ENCODE assay signal across 8 cellular contexts in genomic region chr12:120530315-120530697, GRCh38. TPM values are rescaled to one million over a fixed set of nuclear protein-coding genes. Genes with fewer than 3 reads are reported as not detected.
DNase-seq lines count a peak whose midpoint lies in the region; ATAC-seq, FAIRE-seq and TF ChIP-seq lines count a peak whose summit lies in the region.
"Not testable (repeated sequence)": the region's sequence is repeated elsewhere in the genome, so short reads cannot be mapped to it uniquely, and the experiment has no call there.

No MANE protein-coding gene starts in this region.

- H3K79me1 ChIP-seq in mesenchymal stem cell (replicated peaks; ENCODE audit: low read length, poor library complexity, severe bottlenecking): not testable (repeated sequence)

- WGBS in GM12878 (ENCODE audit: insufficient coverage, insufficient replicate concordance, low lambda C conversion rate, missing lambda C conversion rate): 44% methylated on average over 5 of the region's 5 CpGs
- 40 to 47% methylated on average over 5 of the region's 5 CpGs for WGBS in esophagus, 2 donors
- WGBS in mesenchymal stem cell: 84% methylated on average over 5 of the region's 5 CpGs

- not testable (repeated sequence) for TF ChIP-seq EP300 in GM12878 (IDR thresholded peaks at IDR 0.05; ENCODE audit: borderline replicate concordance in 1 of 2, control insufficient read depth in 1 of 2, low read depth in 2 of 2, low read length in 2 of 2)

- H3K27ac ChIP-seq in CD4-positive, alpha-beta memory T cell (ENCODE audit: low read depth, low read length); OCI-LY1 (ENCODE audit: low read depth, low read length, poor library complexity, severe bottlenecking); GM12878 (ENCODE audit: control insufficient read depth, insufficient read depth); mesenchymal stem cell (ENCODE audit: low read length, poor library complexity, severe bottlenecking): not testable (repeated sequence)
- peak overlapping the region; percentile 66 to 83 for H3K27ac ChIP-seq in esophagus (ENCODE audit: low read depth in 2 of 2, low read length in 1 of 2)
- peak overlapping the region; percentile 87 for H3K27ac ChIP-seq in rectal smooth muscle tissue (ENCODE audit: low read depth, low read length)
- H3K27ac ChIP-seq in tibial artery: peak overlapping the region; percentile 89 to 95

- H3K18ac ChIP-seq in mesenchymal stem cell (ENCODE audit: low read depth in 1 of 2, low read length in 2 of 2): not testable (repeated sequence)

- H3K79me2 ChIP-seq in OCI-LY1 (ENCODE audit: insufficient read depth, low read length): not testable (repeated sequence)
- H3K79me2 ChIP-seq in GM12878 (ENCODE audit: control insufficient read depth, insufficient read depth, low read length): peaks cover 20% of the 10 kb centered on the region

- H3K36me3 Mint-ChIP-seq in CD4-positive, alpha-beta memory T cell: peaks cover 4 to 21% of the 10 kb centered on the region in 2 donors
- peaks cover 12% of the 10 kb centered on the region for H3K36me3 Mint-ChIP-seq in activated CD4-positive, alpha-beta T cell treated with anti-CD3 and anti-CD28 coated beads, Interleukin-2, amount 10 ng/mL, durations not matched to agents 7 days and 5 days (ENCODE audit: low read depth)

- peak overlapping the region in 4 of 7 donors; percentile 96 to 100 (median 100) for H3K27ac Mint-ChIP-seq in CD4-positive, alpha-beta memory T cell
- H3K27ac Mint-ChIP-seq in activated CD4-positive, alpha-beta T cell treated with anti-CD3 and anti-CD28 coated beads, Interleukin-2, amount 10 ng/mL, durations not matched to agents 7 days and 5 days: peak overlapping the region; percentile 9

- intact Hi-C loops in CD4-positive, alpha-beta memory T cell (cut with micrococcal nuclease); GM12878 (cut with micrococcal nuclease; ENCODE audit: unreplicated experiment); tibial artery (cut with DNase I; ENCODE audit: low total_unique reads): not testable (repeated sequence)

- CTCF ChIA-PET in CD4-positive, alpha-beta memory T cell (lab: Charles Lee; ENCODE audit: partially characterized antibody): not testable (repeated sequence)
- CTCF ChIA-PET in activated CD4-positive, alpha-beta T cell treated with anti-CD3 and anti-CD28 coated beads, Interleukin-2, amount 10 ng/mL, durations not matched to agents 7 days and 5 days (lab: Charles Lee): interaction anchor here (0.7 to 1.8 kb wide), 2 partner anchors 38 to 125 kb away, joined by 5 read pairs; no protein-coding TSS in a partner anchor
- CTCF ChIA-PET in GM12878 (lab: Yijun Ruan, JAX): interaction anchor here (0.6 to 1.9 kb wide), 3 partner anchors 33 to 119 kb away, joined by 3 to 5 read pairs (median 5); partner anchors contain the start of gene POP5

- not testable (repeated sequence) for BruUV-seq in GM12878 (replicated peaks; lab: Mats Ljungman, UMichigan)

- not testable (repeated sequence) for TF ChIP-seq POLR2A in GM12878 (IDR thresholded peaks at IDR 0.05; ENCODE audit: low read depth, low read length)

- H3K4me2 ChIP-seq in OCI-LY1 (ENCODE audit: low read length) (peak overlapping the region; percentile 100), GM12878 (ENCODE audit: control insufficient read depth, insufficient read depth) (peak overlapping the region; percentile 87)
- H3K4me2 ChIP-seq in mesenchymal stem cell (ENCODE audit: low read length, poor library complexity, severe bottlenecking): not testable (repeated sequence)

- peak overlapping the region in 1 of 2 donors; percentile 82 for H3K4me3 ChIP-seq in CD4-positive, alpha-beta memory T cell (ENCODE audit: low read length in 2 of 2)
- H3K4me3 ChIP-seq in OCI-LY1 (ENCODE audit: low read depth, low read length, poor library complexity, severe bottlenecking) (peak overlapping the region; percentile 93), GM12878 (peak overlapping the region; percentile 75; the same call in 1 of the 2 replicates), esophagus (ENCODE audit: low read depth in 1 of 2, low read length in 2 of 2) (peak overlapping the region; percentile 11 to 78), mesenchymal stem cell (ENCODE audit: insufficient read depth in 1 of 2, low read depth in 1 of 2, low read length in 2 of 2) (peak overlapping the region in 1 of 2 experiments; percentile 90), rectal smooth muscle tissue (ENCODE audit: low read length) (peak overlapping the region; percentile 69), tibial artery (peak overlapping the region; percentile 75 to 84)

- H3K4me1 Mint-ChIP-seq in CD4-positive, alpha-beta memory T cell: peaks cover 24 to 45% (median 26%) of the 10 kb centered on the region in 4 donors
- peaks cover 38% of the 10 kb centered on the region for H3K4me1 Mint-ChIP-seq in activated CD4-positive, alpha-beta T cell treated with anti-CD3 and anti-CD28 coated beads, Interleukin-2, amount 10 ng/mL, durations not matched to agents 7 days and 5 days

- ATAC-seq in GM12878: not testable (repeated sequence)

- not testable (repeated sequence) for H4K8ac ChIP-seq in mesenchymal stem cell (ENCODE audit: low read length)

- not testable (repeated sequence) for H2BK12ac ChIP-seq in mesenchymal stem cell (ENCODE audit: low read length in 2 of 2)

- not testable (repeated sequence) for H3K9me2 ChIP-seq in OCI-LY1 (ENCODE audit: low read depth, low read length)

- H3K14ac ChIP-seq in mesenchymal stem cell (ENCODE audit: low read length in 2 of 2): not testable (repeated sequence)

- H2AFZ ChIP-seq in OCI-LY1 (ENCODE audit: low read length) (peak overlapping the region; percentile 99), GM12878 (ENCODE audit: control insufficient read depth, low read depth, low read length) (peak overlapping the region; percentile 89)
- H2AFZ ChIP-seq in mesenchymal stem cell (ENCODE audit: low read depth, low read length): not testable (repeated sequence)

- not testable (repeated sequence) for H3K4ac ChIP-seq in mesenchymal stem cell (ENCODE audit: low read depth in 1 of 2, low read length in 2 of 2)

- TF ChIP-seq RAD21 in GM12878 (IDR thresholded peaks at IDR 0.05; ENCODE audit: insufficient read depth, low read depth, low read length): not testable (repeated sequence)

- H3K36me3 ChIP-seq in CD4-positive, alpha-beta memory T cell (ENCODE audit: insufficient read depth, low read length); OCI-LY1 (ENCODE audit: insufficient read depth, low read length); GM12878 (ENCODE audit: control insufficient read depth in 2 of 2, insufficient read depth in 2 of 2, low read length in 1 of 2); esophagus (ENCODE audit: control insufficient read depth in 2 of 2, insufficient read depth in 2 of 2, low read length in 1 of 2); mesenchymal stem cell (ENCODE audit: control insufficient read depth in 1 of 2, insufficient read depth in 2 of 2, low read depth in 1 of 2, low read length in 2 of 2); rectal smooth muscle tissue (ENCODE audit: control insufficient read depth, insufficient read depth, low read length); tibial artery: not testable (repeated sequence)

- not testable (repeated sequence) for H3K9me3 Mint-ChIP-seq in CD4-positive, alpha-beta memory T cell; activated CD4-positive, alpha-beta T cell treated with anti-CD3 and anti-CD28 coated beads, Interleukin-2, amount 10 ng/mL, durations not matched to agents 7 days and 5 days

- H2BK5ac ChIP-seq in mesenchymal stem cell (ENCODE audit: low read depth, low read length, poor library complexity, severe bottlenecking): not testable (repeated sequence)

- H3K4me1 ChIP-seq in CD4-positive, alpha-beta memory T cell (ENCODE audit: insufficient read depth, low read length): peaks cover 25% of the 10 kb centered on the region
- H3K4me1 ChIP-seq in OCI-LY1 (ENCODE audit: insufficient read depth, low read length, severe bottlenecking) (peaks cover 29% of the 10 kb centered on the region), tibial artery (peaks cover 0 to 20% (median 10%) of the 10 kb centered on the region in 4 donors)
- H3K4me1 ChIP-seq in GM12878 (ENCODE audit: control insufficient read depth, insufficient read depth, low read length); esophagus (ENCODE audit: control insufficient read depth in 2 of 2, insufficient read depth in 2 of 2, low read length in 1 of 2); mesenchymal stem cell (ENCODE audit: control insufficient read depth, insufficient read depth, low read depth, low read length); rectal smooth muscle tissue (ENCODE audit: control insufficient read depth, insufficient read depth, low read length): not testable (repeated sequence)

- H2AK5ac ChIP-seq in mesenchymal stem cell (ENCODE audit: low read length, severe bottlenecking): not testable (repeated sequence)

- not testable (repeated sequence) for H3K23ac ChIP-seq in mesenchymal stem cell (ENCODE audit: low read length in 2 of 2)

- H3K4me3 Mint-ChIP-seq in CD4-positive, alpha-beta memory T cell: peak overlapping the region; percentile 98 to 100 (median 100)
- H3K4me3 Mint-ChIP-seq in activated CD4-positive, alpha-beta T cell treated with anti-CD3 and anti-CD28 coated beads, Interleukin-2, amount 10 ng/mL, durations not matched to agents 7 days and 5 days: peak overlapping the region; percentile 100

- not testable (repeated sequence) for H3K9me3 ChIP-seq in CD4-positive, alpha-beta memory T cell (ENCODE audit: control insufficient read depth in 1 of 2, low read length in 2 of 2); OCI-LY1 (ENCODE audit: low read length); GM12878 (replicated peaks; ENCODE audit: control insufficient read depth, insufficient read depth, low read length); esophagus (ENCODE audit: control insufficient read depth in 2 of 2, insufficient read depth in 1 of 2, low read depth in 1 of 2, low read length in 1 of 2); mesenchymal stem cell (ENCODE audit: control insufficient read depth, low read length); tibial artery

- 0 out of 2 replicates have a peak, but pooled peaks cover 10% of the 10 kb centered on the region for H3F3A ChIP-seq in OCI-LY1 (ENCODE audit: insufficient read depth, low read length)

- H4K20me1 ChIP-seq in OCI-LY1 (ENCODE audit: insufficient read depth, low read length); GM12878 (ENCODE audit: control insufficient read depth, insufficient read depth): not testable (repeated sequence)

- not testable (repeated sequence) for TF ChIP-seq CTCF in OCI-LY1 (IDR thresholded peaks at IDR 0.05; ENCODE audit: low read length); GM12878 (IDR thresholded peaks at IDR 0.05 in 2 of 3, conservative IDR thresholded peaks at IDR 0.05 in 1 of 3; ENCODE audit: control insufficient read depth in 2 of 3, extremely low read depth in 1 of 3, insufficient read depth in 1 of 3, low read depth in 3 of 3, low read length in 3 of 3); tibial artery (IDR thresholded peaks at IDR 0.05)

- in situ Hi-C loops in GM12878 (cut with MboI): not testable (repeated sequence)

- not testable (repeated sequence) for H2BK120ac ChIP-seq in mesenchymal stem cell (ENCODE audit: low read depth, low read length)

- not testable (repeated sequence) for DNase-seq in CD4-positive, alpha-beta memory T cell; activated CD4-positive, alpha-beta T cell treated with anti-CD3 and anti-CD28 coated beads, Interleukin-2, amount 10 ng/mL, durations not matched to agents 7 days and 5 days; GM12878 (ENCODE audit: low read depth, low spot score); mesenchymal stem cell; tibial artery

- SMC1A ChIA-PET in GM12878 (lab: Charles Lee; ENCODE audit: uncharacterized antibody, unreplicated experiment): interaction anchor here (1.0 to 1.6 kb wide), 2 partner anchors 8 to 35 kb away, joined by 4 to 6 read pairs; partner anchors contain the start of gene DYNLL1

- not testable (repeated sequence) for H2BK15ac ChIP-seq in mesenchymal stem cell (ENCODE audit: low read depth, poor library complexity, severe bottlenecking)

- not testable (repeated sequence) for H3K27me3 ChIP-seq in CD4-positive, alpha-beta memory T cell (ENCODE audit: insufficient read depth, low read length); OCI-LY1 (ENCODE audit: insufficient read depth, low read length); GM12878 (replicated peaks in 1 of 2; ENCODE audit: control insufficient read depth in 2 of 2, insufficient read depth in 2 of 2, low read length in 1 of 2); esophagus (ENCODE audit: control insufficient read depth in 1 of 2, insufficient read depth in 2 of 2, low read length in 2 of 2); mesenchymal stem cell (ENCODE audit: control insufficient read depth in 1 of 2, insufficient read depth in 1 of 2, low read length in 2 of 2); rectal smooth muscle tissue (ENCODE audit: control insufficient read depth, insufficient read depth, low read length); tibial artery

- RAD21 ChIA-PET in GM12878 (lab: Charles Lee; ENCODE audit: unreplicated experiment): not testable (repeated sequence)

- not testable (repeated sequence) for H3K27me3 Mint-ChIP-seq in CD4-positive, alpha-beta memory T cell; activated CD4-positive, alpha-beta T cell treated with anti-CD3 and anti-CD28 coated beads, Interleukin-2, amount 10 ng/mL, durations not matched to agents 7 days and 5 days

- H4K91ac ChIP-seq in mesenchymal stem cell (ENCODE audit: low read length): not testable (repeated sequence)

- not testable (repeated sequence) for H3K9ac ChIP-seq in OCI-LY1 (ENCODE audit: low read length); GM12878 (ENCODE audit: control insufficient read depth, insufficient read depth, low read length); rectal smooth muscle tissue (ENCODE audit: low read length)
- peak overlapping the region; percentile 97 for H3K9ac ChIP-seq in mesenchymal stem cell (ENCODE audit: low read length)

- FAIRE-seq in GM12878 (lab: Jason Lieb, UNC): not testable (repeated sequence)

- POLR2A ChIA-PET in CD4-positive, alpha-beta memory T cell (lab: Charles Lee; ENCODE audit: partially characterized antibody): interaction anchor here (1.7 kb wide), 2 partner anchors 34 to 61 kb away, joined by 11 to 24 read pairs; partner anchors contain the start of genes DYNLL1 and SRSF9
- POLR2A ChIA-PET in activated CD4-positive, alpha-beta T cell treated with anti-CD3 and anti-CD28 coated beads, Interleukin-2, amount 10 ng/mL, durations not matched to agents 7 days and 5 days (lab: Charles Lee); GM12878 (lab: Charles Lee): not testable (repeated sequence)

RNA-seq across cellular contexts. Expression of gene COQ5, which starts 1.3 kb away (rescaled TPM):
- 10 to 100 TPM; 19.7 to 21.6 TPM for total RNA-seq in CD4-positive, alpha-beta memory T cell
- polyA plus RNA-seq in CD4-positive, alpha-beta memory T cell: 10 to 100 TPM; 35.2 to 55.1 TPM
- 10 to 100 TPM; 25.5 to 27.9 TPM for total RNA-seq in activated CD4-positive, alpha-beta T cell treated with anti-CD3 and anti-CD28 coated beads, Interleukin-2, amount 10 ng/mL, durations not matched to agents 7 days and 5 days
- total RNA-seq in GM12878 (2013; cell fraction: nucleolus; rRNA removed): 7.3 and 7.8 TPM in 2 replicates
- total RNA-seq in GM12878 (2014; rRNA removed): 43.2 and 47.8 TPM in 2 replicates
- total RNA-seq in GM12878 (2014; rRNA removed; fragmentation: Illumina TruSeq; extraction: Trizol): 35.6 and 38.6 TPM in 2 replicates
- total RNA-seq in GM12878 (2021): 30.0 and 32.1 TPM in 2 replicates
- polyA plus RNA-seq in GM12878 (2011; ENCODE audit: low read depth): 27.7 TPM
- polyA plus RNA-seq in GM12878 (2011; rRNA removed): 50.2 and 66.1 TPM in 2 replicates
- polyA plus RNA-seq in GM12878 (2011; cell fraction: cytosol; rRNA removed): 21.2 and 24.5 TPM in 2 replicates
- 14.0 and 14.8 TPM in 2 replicates for polyA plus RNA-seq in GM12878 (2011; cell fraction: nucleus; rRNA removed)
- polyA plus RNA-seq in GM12878 (2012): 32.5 and 37.3 TPM in 2 replicates
- polyA plus RNA-seq in GM12878 (2014; fragmentation: Illumina TruSeq; extraction: Trizol): 38.0 and 38.1 TPM in 2 replicates
- 10 to 100 TPM; 24.8 to 32.8 TPM for polyA plus RNA-seq in GM12878 (2014; fragmentation: Nextera tagmentation; extraction: Ambion mirVana)
- 30.4 and 37.6 TPM in 2 replicates for polyA plus RNA-seq in GM12878 (2014; rRNA removed)
- 10 to 100 TPM; 66.1 to 69.3 TPM for polyA plus RNA-seq in GM12878 (2016; fragmentation: Nextera tagmentation; extraction: Ambion mirVana)
- 17.8 and 19.7 TPM in 2 replicates for polyA minus RNA-seq in GM12878 (2011; rRNA and poly(A)+ RNA removed)
- polyA minus RNA-seq in GM12878 (2011; cell fraction: cytosol; rRNA and poly(A)+ RNA removed): 8.3 and 12.7 TPM in 2 replicates
- polyA minus RNA-seq in GM12878 (2011; cell fraction: nucleus; rRNA and poly(A)+ RNA removed): 3.7 and 6.5 TPM in 2 replicates
- polyA plus RNA-seq in esophagus: 10 to 100 TPM; 18.6 to 19.5 TPM
- 22.0 TPM for polyA plus RNA-seq in mesenchymal stem cell (2013, experiment 1 of 2)
- polyA plus RNA-seq in mesenchymal stem cell (2013, experiment 2 of 2): 21.3 TPM

RNA-seq across cellular contexts. Expression of gene RNF10, which starts 3.9 kb away (rescaled TPM):
- 100 to 1,000 TPM; 244 to 249 TPM for total RNA-seq in CD4-positive, alpha-beta memory T cell
- 100 to 1,000 TPM; 101 to 146 TPM for polyA plus RNA-seq in CD4-positive, alpha-beta memory T cell
- 100 to 1,000 TPM; 191 to 219 TPM for total RNA-seq in activated CD4-positive, alpha-beta T cell treated with anti-CD3 and anti-CD28 coated beads, Interleukin-2, amount 10 ng/mL, durations not matched to agents 7 days and 5 days
- total RNA-seq in GM12878 (2013; cell fraction: nucleolus; rRNA removed): 154 and 205 TPM in 2 replicates
- total RNA-seq in GM12878 (2014; rRNA removed) (39.6 and 48.2 TPM in 2 replicates), GM12878 (2014; rRNA removed; fragmentation: Illumina TruSeq; extraction: Trizol) (43.9 and 52.5 TPM in 2 replicates), GM12878 (2021) (118 and 127 TPM in 2 replicates)
- 117 TPM for polyA plus RNA-seq in GM12878 (2011; ENCODE audit: low read depth)
- polyA plus RNA-seq in GM12878 (2011; rRNA removed) (64.4 and 70.8 TPM in 2 replicates), GM12878 (2014; fragmentation: Illumina TruSeq; extraction: Trizol) (91.2 and 98.5 TPM in 2 replicates), GM12878 (2014; fragmentation: Nextera tagmentation; extraction: Ambion mirVana) (10 to 100 TPM; 55.3 to 58.3 TPM), GM12878 (2014; rRNA removed) (56.5 and 57.1 TPM in 2 replicates), GM12878 (2016; fragmentation: Nextera tagmentation; extraction: Ambion mirVana) (100 to 1,000 TPM; 109 to 116 TPM), esophagus (100 to 1,000 TPM; 110 to 288 TPM)
- 58.1 and 78.0 TPM in 2 replicates for polyA plus RNA-seq in GM12878 (2011; cell fraction: cytosol; rRNA removed)
- polyA plus RNA-seq in GM12878 (2011; cell fraction: nucleus; rRNA removed): 78.8 and 95.4 TPM in 2 replicates
- polyA plus RNA-seq in GM12878 (2012): 94.3 and 111 TPM in 2 replicates
- polyA minus RNA-seq in GM12878 (2011; rRNA and poly(A)+ RNA removed): 170 and 195 TPM in 2 replicates
- polyA minus RNA-seq in GM12878 (2011; cell fraction: cytosol; rRNA and poly(A)+ RNA removed): 47.6 and 72.4 TPM in 2 replicates
- polyA minus RNA-seq in GM12878 (2011; cell fraction: nucleus; rRNA and poly(A)+ RNA removed): 36.5 and 53.0 TPM in 2 replicates
- 124 TPM for polyA plus RNA-seq in mesenchymal stem cell (2013, experiment 1 of 2)
- 131 TPM for polyA plus RNA-seq in mesenchymal stem cell (2013, experiment 2 of 2)

RNA-seq across cellular contexts. Expression of gene DYNLL1, which starts 34.4 kb away (rescaled TPM):
- 100 to 1,000 TPM in 1 of 2 experiments, 10 to 100 TPM in 1; 97.5 to 108 TPM for total RNA-seq in CD4-positive, alpha-beta memory T cell
- polyA plus RNA-seq in CD4-positive, alpha-beta memory T cell: 100 to 1,000 TPM; 348 to 351 TPM
- total RNA-seq in activated CD4-positive, alpha-beta T cell treated with anti-CD3 and anti-CD28 coated beads, Interleukin-2, amount 10 ng/mL, durations not matched to agents 7 days and 5 days: 100 to 1,000 TPM; 257 to 297 TPM
- 40.6 and 44.1 TPM in 2 replicates for total RNA-seq in GM12878 (2013; cell fraction: nucleolus; rRNA removed)
- total RNA-seq in GM12878 (2014; rRNA removed) (217 and 280 TPM in 2 replicates), GM12878 (2014; rRNA removed; fragmentation: Illumina TruSeq; extraction: Trizol) (341 and 355 TPM in 2 replicates), GM12878 (2021) (239 and 249 TPM in 2 replicates)
- 278 TPM for polyA plus RNA-seq in GM12878 (2011; ENCODE audit: low read depth)
- polyA plus RNA-seq in GM12878 (2011; rRNA removed) (366 and 389 TPM in 2 replicates), GM12878 (2014; fragmentation: Illumina TruSeq; extraction: Trizol) (351 and 393 TPM in 2 replicates), GM12878 (2014; fragmentation: Nextera tagmentation; extraction: Ambion mirVana) (100 to 1,000 TPM; 744 to 796 TPM), GM12878 (2014; rRNA removed) (342 and 435 TPM in 2 replicates), GM12878 (2016; fragmentation: Nextera tagmentation; extraction: Ambion mirVana) (100 to 1,000 TPM; 586 to 593 TPM), esophagus (1,000 to 10,000 TPM; 1,023 to 1,071 TPM)
- 326 and 330 TPM in 2 replicates for polyA plus RNA-seq in GM12878 (2011; cell fraction: cytosol; rRNA removed)
- 212 and 217 TPM in 2 replicates for polyA plus RNA-seq in GM12878 (2011; cell fraction: nucleus; rRNA removed)
- polyA plus RNA-seq in GM12878 (2012): 234 and 299 TPM in 2 replicates
- 73.6 and 113 TPM in 2 replicates for polyA minus RNA-seq in GM12878 (2011; rRNA and poly(A)+ RNA removed)
- 63.4 and 68.0 TPM in 2 replicates for polyA minus RNA-seq in GM12878 (2011; cell fraction: cytosol; rRNA and poly(A)+ RNA removed)
- 38.3 and 49.9 TPM in 2 replicates for polyA minus RNA-seq in GM12878 (2011; cell fraction: nucleus; rRNA and poly(A)+ RNA removed)
- polyA plus RNA-seq in mesenchymal stem cell (2013, experiment 1 of 2): 419 TPM
- polyA plus RNA-seq in mesenchymal stem cell (2013, experiment 2 of 2): 417 TPM

RNA-seq across cellular contexts. Expression of gene POP5, which starts 50.9 kb away (rescaled TPM):
- total RNA-seq in CD4-positive, alpha-beta memory T cell: 10 to 100 TPM; 70.4 to 70.7 TPM
- 10 to 100 TPM; 89.4 to 91.6 TPM for polyA plus RNA-seq in CD4-positive, alpha-beta memory T cell
- total RNA-seq in activated CD4-positive, alpha-beta T cell treated with anti-CD3 and anti-CD28 coated beads, Interleukin-2, amount 10 ng/mL, durations not matched to agents 7 days and 5 days: 10 to 100 TPM; 60.8 to 64.7 TPM
- total RNA-seq in GM12878 (2013; cell fraction: nucleolus; rRNA removed): 52.1 and 61.3 TPM in 2 replicates
- total RNA-seq in GM12878 (2014; rRNA removed): 64.6 and 73.9 TPM in 2 replicates
- 50.3 and 51.0 TPM in 2 replicates for total RNA-seq in GM12878 (2014; rRNA removed; fragmentation: Illumina TruSeq; extraction: Trizol)
- 52.8 and 59.2 TPM in 2 replicates for total RNA-seq in GM12878 (2021)
- 49.5 TPM for polyA plus RNA-seq in GM12878 (2011; ENCODE audit: low read depth)
- polyA plus RNA-seq in GM12878 (2011; rRNA removed): 75.2 and 85.6 TPM in 2 replicates
- 96.7 and 104 TPM in 2 replicates for polyA plus RNA-seq in GM12878 (2011; cell fraction: cytosol; rRNA removed)
- polyA plus RNA-seq in GM12878 (2011; cell fraction: nucleus; rRNA removed): 62.5 and 70.9 TPM in 2 replicates
- 44.6 and 45.2 TPM in 2 replicates for polyA plus RNA-seq in GM12878 (2012)
- 39.7 and 50.9 TPM in 2 replicates for polyA plus RNA-seq in GM12878 (2014; fragmentation: Illumina TruSeq; extraction: Trizol)
- 100 to 1,000 TPM; 217 to 234 TPM for polyA plus RNA-seq in GM12878 (2014; fragmentation: Nextera tagmentation; extraction: Ambion mirVana)
- polyA plus RNA-seq in GM12878 (2014; rRNA removed): 69.0 and 81.8 TPM in 2 replicates
- polyA plus RNA-seq in GM12878 (2016; fragmentation: Nextera tagmentation; extraction: Ambion mirVana): 100 to 1,000 TPM; 138 to 148 TPM
- polyA minus RNA-seq in GM12878 (2011; rRNA and poly(A)+ RNA removed): 44.5 and 53.5 TPM in 2 replicates
- 15.4 and 22.2 TPM in 2 replicates for polyA minus RNA-seq in GM12878 (2011; cell fraction: cytosol; rRNA and poly(A)+ RNA removed)
- polyA minus RNA-seq in GM12878 (2011; cell fraction: nucleus; rRNA and poly(A)+ RNA removed): 23.5 and 41.2 TPM in 2 replicates
- 10 to 100 TPM; 35.8 to 38.8 TPM for polyA plus RNA-seq in esophagus
- polyA plus RNA-seq in mesenchymal stem cell (2013, experiment 1 of 2): 33.8 TPM
- polyA plus RNA-seq in mesenchymal stem cell (2013, experiment 2 of 2): 34.1 TPM
